ENCODE assay signal across 8 cellular contexts in the genomic region with DNA sequence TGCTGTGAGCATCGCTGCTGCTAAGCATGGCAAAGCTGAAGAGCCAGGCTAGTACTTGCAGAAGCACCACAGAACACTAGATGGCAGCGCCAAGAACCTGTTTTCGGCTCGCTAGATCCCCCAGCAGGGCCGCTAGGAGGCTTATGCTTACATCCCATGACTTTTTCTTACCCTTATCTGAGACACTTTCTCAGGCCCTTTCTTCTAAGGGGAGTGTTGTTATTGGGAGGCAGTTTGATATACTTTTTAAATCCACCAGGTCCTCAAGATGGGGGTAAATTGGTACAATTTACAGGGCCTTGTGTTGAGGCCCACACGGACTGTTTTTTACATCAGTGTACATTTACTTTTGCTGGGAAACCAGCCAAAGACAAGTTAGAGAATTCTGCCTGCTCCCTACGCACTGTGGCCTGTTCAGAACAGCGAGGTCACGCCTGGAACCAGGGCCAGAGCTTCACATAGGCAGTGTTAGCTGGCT. TPM values are rescaled to one million over a fixed set of nuclear protein-coding genes. Genes with fewer than 3 reads are reported as not detected.
DNase-seq lines count a peak whose midpoint lies in the region; ATAC-seq and TF ChIP-seq lines count a peak whose summit lies in the region.

No MANE protein-coding gene starts in this region.

- H3K27ac Mint-ChIP-seq in activated CD4-positive, alpha-beta T cell treated with anti-CD3 and anti-CD28 coated beads for 36 hours, result no peak overlapping the region

- ATAC-seq in HG02642 (IDR thresholded peaks at IDR 0.05; ENCODE audit: poor library complexity, unreplicated experiment), result peak; percentile 76
- peak; percentile 93 for ATAC-seq in activated CD4-positive, alpha-beta T cell treated with anti-CD3 and anti-CD28 coated beads for 36 hours

- H3K4me1 Mint-ChIP-seq in activated CD4-positive, alpha-beta T cell treated with anti-CD3 and anti-CD28 coated beads for 36 hours, result peaks cover 6% of the 10 kb centered on the region

- H3K27me3 Mint-ChIP-seq in activated CD4-positive, alpha-beta T cell treated with anti-CD3 and anti-CD28 coated beads for 36 hours, result peaks cover 15% of the 10 kb centered on the region

- CTCF ChIA-PET in activated CD4-positive, alpha-beta T cell treated with anti-CD3 and anti-CD28 coated beads for 36 hours (lab: Charles Lee), result interaction anchor here (0.6 to 2.2 kb wide), 8 partner anchors 8 to 290 kb away, joined by 3 to 8 read pairs (median 4); no protein-coding TSS in a partner anchor

- POLR2A ChIA-PET in activated CD4-positive, alpha-beta T cell treated with anti-CD3 and anti-CD28 coated beads for 36 hours (lab: Charles Lee), result no interaction called here

- TF ChIP-seq CTCF in 22Rv1 (IDR thresholded peaks at IDR 0.05) (peak; percentile 80), GM12874 (IDR thresholded peaks at IDR 0.05; ENCODE audit: insufficient read depth, low read depth, low read length) (peak; percentile 86)

- DNase-seq in NCI-H1105 (lab: John Stamatoyannopoulos, UW) (peak; percentile 15), ecto neural progenitor cell (ENCODE audit: low spot score) (peak; percentile 77), medulla oblongata (ENCODE audit: extremely low spot score) (peak; percentile 68)
- peak; percentile 78 for DNase-seq in activated CD4-positive, alpha-beta T cell treated with anti-CD3 and anti-CD28 coated beads for 36 hours
- DNase-seq in stimulated activated CD8-positive, alpha-beta memory T cell treated with anti-CD3 and anti-CD28 coated beads, Interleukin-15, amount 100 ng/mL, for 48 hours (ENCODE audit: low read depth in 2 of 2), result peak; percentile 28 to 30

- H3K27ac ChIP-seq in 22Rv1, result no peak overlapping the region

- no peaks in the 10 kb centered on the region for H3K9me3 Mint-ChIP-seq in activated CD4-positive, alpha-beta T cell treated with anti-CD3 and anti-CD28 coated beads for 36 hours (ENCODE audit: low read depth)

- no peaks in the 10 kb centered on the region for H3K36me3 Mint-ChIP-seq in activated CD4-positive, alpha-beta T cell treated with anti-CD3 and anti-CD28 coated beads for 36 hours (ENCODE audit: low read depth)

- intact Hi-C loops in activated CD4-positive, alpha-beta T cell treated with anti-CD3 and anti-CD28 coated beads for 36 hours (cut with DNase I, micrococcal nuclease), result loop anchor here (1.0 to 2.0 kb wide), 3 partner anchors 112 to 290 kb away; partner anchors contain the start of gene OR52N2 (in 2 of the 2)

- H3K4me3 Mint-ChIP-seq in activated CD4-positive, alpha-beta T cell treated with anti-CD3 and anti-CD28 coated beads for 36 hours, result no peak overlapping the region

RNA-seq across cellular contexts. Expression of gene TRIM6, which starts 4.0 kb away (rescaled TPM):
- under 1 TPM; 0.75 to 0.76 TPM for total RNA-seq in activated CD4-positive, alpha-beta T cell treated with anti-CD3 and anti-CD28 coated beads for 36 hours

RNA-seq across cellular contexts. Expression of gene OR52B6, which starts 19.7 kb away (rescaled TPM):
- total RNA-seq in activated CD4-positive, alpha-beta T cell treated with anti-CD3 and anti-CD28 coated beads for 36 hours, result not detected

RNA-seq across cellular contexts. Expression of gene TRIM34, which starts 24.4 kb away (rescaled TPM):
- 10 to 100 TPM; 10.4 to 11.8 TPM for total RNA-seq in activated CD4-positive, alpha-beta T cell treated with anti-CD3 and anti-CD28 coated beads for 36 hours

RNA-seq across cellular contexts. Expression of gene OR52H1, which starts 52.1 kb away (rescaled TPM):
- total RNA-seq in activated CD4-positive, alpha-beta T cell treated with anti-CD3 and anti-CD28 coated beads for 36 hours, result not detected

Comparison
In these comparisons a context has a peak if more than half of its experiments do, and no peak if none do; other contexts are left out.
1. DNase-seq: peak in every context shown above with its lines; median percentile 78 in activated CD4-positive, alpha-beta T cell treated with anti-CD3 and anti-CD28 coated beads for 36 hours; 77 in ecto neural progenitor cell; 68 in medulla oblongata; 29 in stimulated activated CD8-positive, alpha-beta memory T cell treated with anti-CD3 and anti-CD28 coated beads, Interleukin-15, amount 100 ng/mL, for 48 hours; 15 in NCI-H1105.